ENCODE assay signal across 2 cellular contexts in the genomic region with DNA sequence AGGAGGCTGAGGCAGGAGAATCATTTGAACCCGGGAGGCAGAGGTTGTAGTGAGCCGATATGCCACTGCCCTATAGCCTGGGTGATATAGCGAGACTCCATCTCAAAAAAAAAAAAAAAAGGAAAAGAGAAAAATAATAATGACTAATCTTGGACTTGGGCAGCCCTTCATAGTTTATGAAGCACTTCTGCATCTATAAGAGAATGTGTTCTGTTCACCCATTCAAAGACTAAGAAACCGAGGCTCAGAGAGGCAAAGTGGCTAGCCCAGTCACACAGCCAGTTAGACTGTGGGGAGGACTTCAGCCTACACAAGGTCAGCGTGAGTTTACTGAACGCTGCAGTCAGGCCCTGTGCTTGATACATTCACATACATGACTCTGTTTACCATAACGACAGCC.
TF ChIP-seq lines count a peak whose summit lies in the region.

No MANE protein-coding gene starts in this region.

TF ChIP-seq in HCT116, 20 proteins besides CTCF, POLR2A, EP300 and RAD21:
- TF ChIP-seq YY1 (IDR thresholded peaks at IDR 0.05; ENCODE audit: extremely low read depth, insufficient replicate concordance, low read depth, low read length) (no peak), JUND (IDR thresholded peaks at IDR 0.05) (no peak), EZH2phosphoT487 (IDR thresholded peaks at IDR 0.05; ENCODE audit: borderline replicate concordance) (no peak), SP1 (IDR thresholded peaks at IDR 0.05; ENCODE audit: low read depth) (no peak), SRF (IDR thresholded peaks at IDR 0.05; ENCODE audit: low read depth) (no peak), TCF7L2 (IDR thresholded peaks at IDR 0.05; ENCODE audit: borderline replicate concordance, extremely low read depth, insufficient read depth, insufficient read length) (no peak), ZFX (IDR thresholded peaks at IDR 0.05) (no peak), ELF1 (IDR thresholded peaks at IDR 0.05; ENCODE audit: borderline replicate concordance, low read depth) (no peak), CEBPB (IDR thresholded peaks at IDR 0.05; ENCODE audit: low read depth) (no peak), FOSL1 (IDR thresholded peaks at IDR 0.05; ENCODE audit: low read depth) (no peak), EZH2 (IDR thresholded peaks at IDR 0.05) (no peak), ZNF274 (IDR thresholded peaks at IDR 0.05; ENCODE audit: low read depth, low read length) (no peak), EGR1 (IDR thresholded peaks at IDR 0.05; ENCODE audit: low read depth) (no peak)
- TF ChIP-seq, protein P1, sequence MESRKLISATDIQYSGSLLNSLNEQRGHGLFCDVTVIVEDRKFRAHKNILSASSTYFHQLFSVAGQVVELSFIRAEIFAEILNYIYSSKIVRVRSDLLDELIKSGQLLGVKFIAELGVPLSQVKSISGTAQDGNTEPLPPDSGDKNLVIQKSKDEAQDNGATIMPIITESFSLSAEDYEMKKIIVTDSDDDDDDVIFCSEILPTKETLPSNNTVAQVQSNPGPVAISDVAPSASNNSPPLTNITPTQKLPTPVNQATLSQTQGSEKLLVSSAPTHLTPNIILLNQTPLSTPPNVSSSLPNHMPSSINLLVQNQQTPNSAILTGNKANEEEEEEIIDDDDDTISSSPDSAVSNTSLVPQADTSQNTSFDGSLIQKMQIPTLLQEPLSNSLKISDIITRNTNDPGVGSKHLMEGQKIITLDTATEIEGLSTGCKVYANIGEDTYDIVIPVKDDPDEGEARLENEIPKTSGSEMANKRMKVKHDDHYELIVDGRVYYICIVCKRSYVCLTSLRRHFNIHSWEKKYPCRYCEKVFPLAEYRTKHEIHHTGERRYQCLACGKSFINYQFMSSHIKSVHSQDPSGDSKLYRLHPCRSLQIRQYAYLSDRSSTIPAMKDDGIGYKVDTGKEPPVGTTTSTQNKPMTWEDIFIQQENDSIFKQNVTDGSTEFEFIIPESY (IDR thresholded peaks at IDR 0.05; ENCODE audit: extremely low read depth, insufficient replicate concordance, low read length), result no peak
- TF ChIP-seq, protein P2, sequence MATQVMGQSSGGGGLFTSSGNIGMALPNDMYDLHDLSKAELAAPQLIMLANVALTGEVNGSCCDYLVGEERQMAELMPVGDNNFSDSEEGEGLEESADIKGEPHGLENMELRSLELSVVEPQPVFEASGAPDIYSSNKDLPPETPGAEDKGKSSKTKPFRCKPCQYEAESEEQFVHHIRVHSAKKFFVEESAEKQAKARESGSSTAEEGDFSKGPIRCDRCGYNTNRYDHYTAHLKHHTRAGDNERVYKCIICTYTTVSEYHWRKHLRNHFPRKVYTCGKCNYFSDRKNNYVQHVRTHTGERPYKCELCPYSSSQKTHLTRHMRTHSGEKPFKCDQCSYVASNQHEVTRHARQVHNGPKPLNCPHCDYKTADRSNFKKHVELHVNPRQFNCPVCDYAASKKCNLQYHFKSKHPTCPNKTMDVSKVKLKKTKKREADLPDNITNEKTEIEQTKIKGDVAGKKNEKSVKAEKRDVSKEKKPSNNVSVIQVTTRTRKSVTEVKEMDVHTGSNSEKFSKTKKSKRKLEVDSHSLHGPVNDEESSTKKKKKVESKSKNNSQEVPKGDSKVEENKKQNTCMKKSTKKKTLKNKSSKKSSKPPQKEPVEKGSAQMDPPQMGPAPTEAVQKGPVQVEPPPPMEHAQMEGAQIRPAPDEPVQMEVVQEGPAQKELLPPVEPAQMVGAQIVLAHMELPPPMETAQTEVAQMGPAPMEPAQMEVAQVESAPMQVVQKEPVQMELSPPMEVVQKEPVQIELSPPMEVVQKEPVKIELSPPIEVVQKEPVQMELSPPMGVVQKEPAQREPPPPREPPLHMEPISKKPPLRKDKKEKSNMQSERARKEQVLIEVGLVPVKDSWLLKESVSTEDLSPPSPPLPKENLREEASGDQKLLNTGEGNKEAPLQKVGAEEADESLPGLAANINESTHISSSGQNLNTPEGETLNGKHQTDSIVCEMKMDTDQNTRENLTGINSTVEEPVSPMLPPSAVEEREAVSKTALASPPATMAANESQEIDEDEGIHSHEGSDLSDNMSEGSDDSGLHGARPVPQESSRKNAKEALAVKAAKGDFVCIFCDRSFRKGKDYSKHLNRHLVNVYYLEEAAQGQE (IDR thresholded peaks at IDR 0.05; ENCODE audit: low read depth), result no peak

TF ChIP-seq in K562, 482 proteins besides CTCF, POLR2A, EP300 and RAD21:
- TF ChIP-seq ZFP36 (IDR thresholded peaks at IDR 0.05; ENCODE audit: low read depth, low read length, partially characterized antibody) (peak; percentile 50), HDAC2 (IDR thresholded peaks at IDR 0.05) (no peak), KDM2B (CRISPR knock-in tag; IDR thresholded peaks at IDR 0.05) (no peak)
